ENCODE assay signal across 1 cellular context in genomic region chr2:218709906-218710305, GRCh38.
TF ChIP-seq lines count a peak whose summit lies in the region.

No MANE protein-coding gene starts in this region.

TF ChIP-seq in HCT116, 20 proteins besides CTCF, POLR2A, EP300 and RAD21 (continued from another document):
- TF ChIP-seq SIN3A (IDR thresholded peaks at IDR 0.05; ENCODE audit: low read depth), result no peak
- no peak for TF ChIP-seq EZH2 (IDR thresholded peaks at IDR 0.05)
- TF ChIP-seq SRF (IDR thresholded peaks at IDR 0.05; ENCODE audit: low read depth), result no peak
TF ChIP-seq in HCT116: peak in this region for 0.
